20 cellular contexts compared by ENCODE assay signal in genomic region chr9:123246534-123246933, GRCh38. TPM values are rescaled to one million over a fixed set of nuclear protein-coding genes. Genes with fewer than 3 reads are reported as not detected.
DNase-seq lines count a peak whose midpoint lies in the region; ATAC-seq, FAIRE-seq and TF ChIP-seq lines count a peak whose summit lies in the region.
"Had no signal": no experiment of that assay in that cellular context is flagged by ENCODE, and none has a peak within 500 bp of the region (broad histone marks: within the 10 kb centered on the region; RNA-seq: fewer than 3 reads in every experiment).

No MANE protein-coding gene starts in this region.

- H3K36me3 ChIP-seq in GM23338 (ENCODE audit: insufficient read depth) (no peaks in the 10 kb centered on the region), Loucy (ENCODE audit: insufficient read depth, low read length) (no peaks in the 10 kb centered on the region), SU-DHL-6 (ENCODE audit: low read length) (no peaks in the 10 kb centered on the region)

- H3K4me1 ChIP-seq in GM23338 (ENCODE audit: insufficient read depth) (peaks cover 32% of the 10 kb centered on the region), Loucy (ENCODE audit: insufficient read depth, low read length, poor library complexity, severe bottlenecking) (peaks cover 19% of the 10 kb centered on the region)

- no peaks in the 10 kb centered on the region for H3K27me3 ChIP-seq in GM23338 (ENCODE audit: insufficient read depth)
- no peaks in the 10 kb centered on the region for H3K27me3 ChIP-seq in Loucy (ENCODE audit: insufficient read depth, low read length, poor library complexity, severe bottlenecking)
- no peaks in the 10 kb centered on the region for H3K27me3 ChIP-seq in SU-DHL-6 (ENCODE audit: low read length)

- CTCF ChIA-PET in WTC11 (lab: Charles Lee), result interaction anchor here (1.5 kb wide), 1 partner anchor 16 kb away, joined by 4 read pairs; no protein-coding TSS in a partner anchor

- H3K79me2 ChIP-seq in GM23338 (replicated peaks; ENCODE audit: insufficient read depth) (peaks cover 100% of the 10 kb centered on the region), Loucy (ENCODE audit: insufficient read depth, low read length) (peaks cover 90% of the 10 kb centered on the region), SU-DHL-6 (ENCODE audit: insufficient read depth, low read length) (peaks cover 100% of the 10 kb centered on the region)

- H3K27me3 Mint-ChIP-seq in GM23338 (ENCODE audit: insufficient read depth, low read depth, poor library complexity) (peaks cover 3% of the 10 kb centered on the region), WTC11 (ENCODE audit: low read depth) (no peaks in the 10 kb centered on the region)
- H3K27me3 Mint-ChIP-seq: activated naive CD8-positive, alpha-beta T cell; CD8-positive, alpha-beta memory T cell; type B pancreatic cell had no signal

- H3K9me2 ChIP-seq in GM23338 (ENCODE audit: insufficient read depth) (no peaks in the 10 kb centered on the region), Loucy (replicated peaks; ENCODE audit: low read depth, low read length) (no peaks in the 10 kb centered on the region), SU-DHL-6 (replicated peaks; ENCODE audit: insufficient read depth, low read length) (no peaks in the 10 kb centered on the region)
- H3K9me2 ChIP-seq: SK-N-SH had no signal

- H3K27ac Mint-ChIP-seq in GM23338 (no peak overlapping the region), WTC11 (no peak overlapping the region)
- H3K27ac Mint-ChIP-seq: activated naive CD8-positive, alpha-beta T cell; CD8-positive, alpha-beta memory T cell; type B pancreatic cell had no signal

- DNase-seq in GM23338 (ENCODE audit: low spot score) (no peak), fibroblast of pulmonary artery (ENCODE audit: low read depth) (peak; percentile 21), Right ventricle myocardium inferior (ENCODE audit: missing footprints) (no peak), RCC 7860 (ENCODE audit: low spot score) (no peak), WTC11 (ENCODE audit: low spot score) (no peak)
- no peak for DNase-seq in activated CD8-positive, alpha-beta memory T cell treated with anti-CD3 and anti-CD28 coated beads, Interleukin-2, amount 50 U/mL, for 48 hours
- DNase-seq: activated CD4-positive, CD25-positive, alpha-beta regulatory T cell treated with anti-CD3 and anti-CD28 coated beads, Interleukin-2, amount 50 U/mL, for 72 hours; CD8-positive, alpha-beta memory T cell; left cardiac atrium; midbrain; NCI-H2081 treated with DMSO at 0.1 percent for 48 hours; SK-N-SH; stimulated activated CD4-positive, alpha-beta T cell treated with anti-CD3 and anti-CD28 coated beads, Interleukin-4, amount 100 ng/mL, for 4 hours; T1000 had no signal

- H3K9ac ChIP-seq in Loucy (ENCODE audit: low read depth, low read length, poor library complexity, severe bottlenecking) (peak overlapping the region; percentile 20), SU-DHL-6 (ENCODE audit: low read length) (peak overlapping the region; percentile 7; the same call in 1 of the 2 replicates)
- H3K9ac ChIP-seq: SK-N-SH had no signal

- H3K9me3 Mint-ChIP-seq in GM23338 (no peaks in the 10 kb centered on the region), WTC11 (no peaks in the 10 kb centered on the region)
- H3K9me3 Mint-ChIP-seq: CD8-positive, alpha-beta memory T cell had no signal

- no peak overlapping the region for H3K4me3 Mint-ChIP-seq in GM23338
- no peak overlapping the region for H3K4me3 Mint-ChIP-seq in WTC11
- H3K4me3 Mint-ChIP-seq: activated naive CD8-positive, alpha-beta T cell; CD8-positive, alpha-beta memory T cell; type B pancreatic cell had no signal

- POLR2A ChIA-PET in WTC11 (lab: Charles Lee), result no interaction called here

- no peak for FAIRE-seq in RCC 7860 (lab: Jason Lieb, UNC)
- FAIRE-seq: H1 had no signal

- H4K20me1 ChIP-seq in GM23338 (replicated peaks; ENCODE audit: insufficient read depth) (peaks cover 36% of the 10 kb centered on the region), Loucy (ENCODE audit: insufficient read depth, low read length, poor library complexity, severe bottlenecking) (peaks cover 41% of the 10 kb centered on the region), SU-DHL-6 (ENCODE audit: low read depth, low read length) (peaks cover 22% of the 10 kb centered on the region; the same call in 1 of the 2 replicates)

- intact Hi-C loops in Right ventricle myocardium inferior (cut with DNase I), result no loop called here

- no peak for ATAC-seq in GM23338
- ATAC-seq in Right ventricle myocardium inferior, result no peak
- no peak for ATAC-seq in WTC11
- ATAC-seq: left cardiac atrium had no signal

- H2AFZ ChIP-seq in GM23338 (no peak overlapping the region), Loucy (ENCODE audit: low read length) (no peak overlapping the region), SU-DHL-6 (ENCODE audit: low read depth, low read length, severe bottlenecking) (no peak overlapping the region)

- 0 out of 2 replicates have a peak, but pooled peaks cover 4% of the 10 kb centered on the region for H3K9me3 ChIP-seq in Loucy (ENCODE audit: insufficient read depth, low read depth, low read length)
- no peaks in the 10 kb centered on the region for H3K9me3 ChIP-seq in SU-DHL-6 (ENCODE audit: insufficient read depth, low read length)

- H3K4me2 ChIP-seq in GM23338 (0 out of 2 replicates have a peak overlapping the region, but pooled peaks have one; percentile 25), Loucy (ENCODE audit: low read depth, low read length, poor library complexity, severe bottlenecking) (peak overlapping the region; percentile 49), SU-DHL-6 (ENCODE audit: low read depth, low read length, poor library complexity, severe bottlenecking) (peak overlapping the region; percentile 46)
- H3K4me2 ChIP-seq: SK-N-SH had no signal

- H3K27ac ChIP-seq in GM23338 (ENCODE audit: low read depth) (peak overlapping the region; percentile 24; the same call in 1 of the 2 replicates), SU-DHL-6 (ENCODE audit: low read depth, low read length) (peak overlapping the region; percentile 47)
- H3K27ac ChIP-seq: epithelial cell of prostate had no signal

- H3K4me1 Mint-ChIP-seq in GM23338 (peaks cover 28% of the 10 kb centered on the region), WTC11 (peaks cover 30% of the 10 kb centered on the region)

- H3K36me3 Mint-ChIP-seq in GM23338 (ENCODE audit: low read depth), result no peaks in the 10 kb centered on the region
- no peaks in the 10 kb centered on the region; the same call in 1 of the 2 replicates for H3K36me3 Mint-ChIP-seq in WTC11

- no peak for TF ChIP-seq CTCF in GM23338 (conservative IDR thresholded peaks at IDR 0.05; ENCODE audit: low read depth in 2 of 2)
- TF ChIP-seq CTCF in Loucy (conservative IDR thresholded peaks at IDR 0.05; ENCODE audit: low read length), result no peak
- TF ChIP-seq CTCF in SU-DHL-6 (IDR thresholded peaks at IDR 0.05; ENCODE audit: insufficient read depth, low read length, poor library complexity, severe bottlenecking), result no peak
- TF ChIP-seq CTCF in fibroblast of pulmonary artery (IDR thresholded peaks at IDR 0.05; ENCODE audit: low read length, missing control alignments), result no peak
- no peak for TF ChIP-seq CTCF in WTC11 (IDR thresholded peaks at IDR 0.05)

- no peak overlapping the region for H3K4me3 ChIP-seq in GM23338
- H3K4me3 ChIP-seq in Loucy (ENCODE audit: low read length, poor library complexity, severe bottlenecking), result no peak overlapping the region
- no peak overlapping the region for H3K4me3 ChIP-seq in SU-DHL-6 (ENCODE audit: insufficient read depth, low read length, poor library complexity, severe bottlenecking)
- H3K4me3 ChIP-seq in fibroblast of pulmonary artery (replicated peaks; ENCODE audit: low read depth, low read length), result no peak overlapping the region

- H3F3A ChIP-seq in GM23338 (replicated peaks; ENCODE audit: low read depth), result no peaks in the 10 kb centered on the region
- no peaks in the 10 kb centered on the region for H3F3A ChIP-seq in Loucy (ENCODE audit: low read depth)
- peaks cover 49% of the 10 kb centered on the region for H3F3A ChIP-seq in SU-DHL-6 (ENCODE audit: insufficient read depth)

TF ChIP-seq in GM23338, 12 proteins besides CTCF, POLR2A, EP300 and RAD21 (continues in another document):
- no peak for TF ChIP-seq ZNF331 (CRISPR knock-in tag; IDR thresholded peaks at IDR 0.05; ENCODE audit: low read depth)

TF ChIP-seq in WTC11, 78 proteins besides CTCF, POLR2A, EP300 and RAD21 (continues in another document):
- TF ChIP-seq TP53 (CRISPR knock-in tag; IDR thresholded peaks at IDR 0.05) (no peak), TCF7 (CRISPR knock-in tag; IDR thresholded peaks at IDR 0.05; ENCODE audit: low read depth) (no peak), RELA (CRISPR knock-in tag; IDR thresholded peaks at IDR 0.05; ENCODE audit: borderline replicate concordance) (no peak), CDX4 (CRISPR knock-in tag; IDR thresholded peaks at IDR 0.05; ENCODE audit: borderline replicate concordance) (no peak), HMGA2 (CRISPR knock-in tag; IDR thresholded peaks at IDR 0.05) (no peak), ZNF396 (CRISPR knock-in tag; IDR thresholded peaks at IDR 0.05; ENCODE audit: borderline replicate concordance) (no peak), ZNF121 (CRISPR knock-in tag; IDR thresholded peaks at IDR 0.05) (no peak), FOXK1 (CRISPR knock-in tag; IDR thresholded peaks at IDR 0.05) (no peak)
- TF ChIP-seq, protein P1, sequence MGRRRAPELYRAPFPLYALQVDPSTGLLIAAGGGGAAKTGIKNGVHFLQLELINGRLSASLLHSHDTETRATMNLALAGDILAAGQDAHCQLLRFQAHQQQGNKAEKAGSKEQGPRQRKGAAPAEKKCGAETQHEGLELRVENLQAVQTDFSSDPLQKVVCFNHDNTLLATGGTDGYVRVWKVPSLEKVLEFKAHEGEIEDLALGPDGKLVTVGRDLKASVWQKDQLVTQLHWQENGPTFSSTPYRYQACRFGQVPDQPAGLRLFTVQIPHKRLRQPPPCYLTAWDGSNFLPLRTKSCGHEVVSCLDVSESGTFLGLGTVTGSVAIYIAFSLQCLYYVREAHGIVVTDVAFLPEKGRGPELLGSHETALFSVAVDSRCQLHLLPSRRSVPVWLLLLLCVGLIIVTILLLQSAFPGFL (CRISPR knock-in tag; IDR thresholded peaks at IDR 0.05; ENCODE audit: borderline replicate concordance), result no peak

RNA-seq across cellular contexts. Expression of gene STRBP, which starts 21.9 kb away (rescaled TPM):
- 113 and 116 TPM in 2 replicates for total RNA-seq in GM23338 (2014; rRNA removed; shearing (Covaris generic))
- 80.5 and 89.0 TPM in 2 replicates for polyA plus RNA-seq in GM23338 (2016; fragmentation: Nextera tagmentation; extraction: Ambion mirVana)
- 21.6 TPM for total RNA-seq in Right ventricle myocardium inferior
- 90.9 to 102 TPM (median 96.3 TPM) in 3 replicates for total RNA-seq in WTC11 (2021)
